ENCODE assay signal across 8 cellular contexts in the genomic region with DNA sequence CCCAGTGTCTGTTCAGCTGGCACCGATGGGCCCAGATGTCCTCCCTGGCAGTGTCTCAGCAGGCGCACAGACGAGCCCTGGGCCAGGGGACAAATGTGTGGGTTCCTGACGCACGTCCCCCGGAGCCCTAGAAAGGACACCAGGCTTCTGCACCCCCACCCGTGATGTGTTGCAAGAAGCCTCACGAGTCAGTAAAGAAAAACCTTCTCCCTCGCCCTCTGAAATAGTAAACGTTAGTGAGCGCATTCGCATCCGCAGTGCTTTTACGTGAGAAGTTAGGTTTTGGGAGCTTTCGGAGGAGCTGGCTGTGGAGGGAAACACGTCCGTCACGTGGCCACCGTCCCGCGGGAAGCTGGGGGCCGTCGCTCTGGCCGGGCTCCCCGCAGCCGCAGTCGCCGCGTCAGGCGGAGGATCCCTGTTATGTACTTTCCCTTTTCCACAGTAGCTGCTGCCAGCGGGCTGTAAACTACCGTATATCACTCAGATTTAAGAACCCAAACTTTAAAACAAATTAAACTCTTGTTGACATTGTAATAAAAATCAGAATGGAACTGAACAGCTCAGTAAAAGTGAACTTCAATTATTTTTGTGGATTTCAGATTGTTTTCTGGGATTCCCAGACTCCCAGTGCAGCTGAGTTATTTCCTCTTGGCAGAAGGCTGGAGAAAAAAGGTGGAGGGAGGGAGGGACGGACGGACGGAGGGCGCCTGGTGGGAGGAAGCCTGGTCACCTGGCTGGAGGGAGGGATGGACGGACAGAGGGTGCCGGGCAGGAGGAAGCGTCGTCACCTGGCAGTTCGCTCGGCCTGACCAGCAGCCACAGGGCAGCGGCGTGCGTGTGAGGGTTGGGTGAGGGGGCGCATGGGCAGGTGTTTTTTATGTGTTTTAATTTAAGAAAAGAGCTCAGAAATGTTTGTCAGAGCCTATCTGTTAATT.
DNase-seq lines count a peak whose midpoint lies in the region; ATAC-seq and TF ChIP-seq lines count a peak whose summit lies in the region.

No MANE protein-coding gene starts in this region.

- peak overlapping the region; percentile 88 for H3K27ac Mint-ChIP-seq in activated CD4-positive, alpha-beta T cell treated with anti-CD3 and anti-CD28 coated beads for 36 hours
- H3K27ac Mint-ChIP-seq in activated T-helper 1 cell treated with anti-CD3 and anti-CD28 coated beads, Interleukin-12 subunit alpha, Interleukin-12 subunit beta, Interleukin-2, Interleukin-4 antibody, amounts not matched to agents 30 ng/mL and 10 ng/mL and 1 ng/mL, durations not matched to agents 14 hours and 24 hours and 36 hours: peak overlapping the region; percentile 75

- peak; percentile 15 for ATAC-seq in activated CD4-positive, alpha-beta T cell treated with anti-CD3 and anti-CD28 coated beads for 36 hours
- ATAC-seq in GM18505 (IDR thresholded peaks at IDR 0.05; ENCODE audit: unreplicated experiment) (no peak), GM18868 (IDR thresholded peaks at IDR 0.05; ENCODE audit: unreplicated experiment) (no peak)

- no peaks in the 10 kb centered on the region for H3K9me3 Mint-ChIP-seq in activated CD4-positive, alpha-beta T cell treated with anti-CD3 and anti-CD28 coated beads for 36 hours (ENCODE audit: low read depth)
- H3K9me3 Mint-ChIP-seq in activated T-helper 1 cell treated with anti-CD3 and anti-CD28 coated beads, Interleukin-12 subunit alpha, Interleukin-12 subunit beta, Interleukin-2, Interleukin-4 antibody, amounts not matched to agents 30 ng/mL and 10 ng/mL and 1 ng/mL, durations not matched to agents 14 hours and 24 hours and 36 hours: peaks cover 4% of the 10 kb centered on the region

- peak; percentile 56 for DNase-seq in activated CD4-positive, alpha-beta T cell treated with anti-CD3 and anti-CD28 coated beads for 36 hours
- DNase-seq in activated CD4-positive, alpha-beta T cell treated with anti-CD3 and anti-CD28 coated beads for 4 hours: no peak
- no peak for DNase-seq in activated T-helper 1 cell treated with anti-CD3 and anti-CD28 coated beads, Interleukin-12 subunit alpha, Interleukin-12 subunit beta, Interleukin-2, Interleukin-4 antibody, amounts not matched to agents 30 ng/mL and 10 ng/mL and 1 ng/mL, durations not matched to agents 14 hours and 24 hours and 36 hours (ENCODE audit: low spot score)
- peak; percentile 77 for DNase-seq in globus pallidus (ENCODE audit: low spot score)
- DNase-seq in occipital lobe (lab: John Stamatoyannopoulos, UW): peak; percentile 38
- DNase-seq in KBM-7: no peak

- no peak for TF ChIP-seq POLR2A in GM18505 (IDR thresholded peaks at IDR 0.05; ENCODE audit: borderline replicate concordance, extremely low read depth, insufficient read depth, insufficient read length)

- peaks cover 54% of the 10 kb centered on the region for H3K4me1 Mint-ChIP-seq in activated CD4-positive, alpha-beta T cell treated with anti-CD3 and anti-CD28 coated beads for 36 hours
- H3K4me1 Mint-ChIP-seq in activated T-helper 1 cell treated with anti-CD3 and anti-CD28 coated beads, Interleukin-12 subunit alpha, Interleukin-12 subunit beta, Interleukin-2, Interleukin-4 antibody, amounts not matched to agents 30 ng/mL and 10 ng/mL and 1 ng/mL, durations not matched to agents 14 hours and 24 hours and 36 hours (ENCODE audit: low read depth): peaks cover 46% of the 10 kb centered on the region

- POLR2A ChIA-PET in activated CD4-positive, alpha-beta T cell treated with anti-CD3 and anti-CD28 coated beads for 36 hours (lab: Charles Lee): interaction anchor here (0.6 to 2.8 kb wide), 3 partner anchors 9 to 25 kb away, joined by 3 to 14 read pairs (median 3); no protein-coding TSS in a partner anchor

- peak overlapping the region; percentile 60 for H3K4me3 Mint-ChIP-seq in activated CD4-positive, alpha-beta T cell treated with anti-CD3 and anti-CD28 coated beads for 36 hours
- H3K4me3 Mint-ChIP-seq in activated T-helper 1 cell treated with anti-CD3 and anti-CD28 coated beads, Interleukin-12 subunit alpha, Interleukin-12 subunit beta, Interleukin-2, Interleukin-4 antibody, amounts not matched to agents 30 ng/mL and 10 ng/mL and 1 ng/mL, durations not matched to agents 14 hours and 24 hours and 36 hours: peak overlapping the region; percentile 54

- CTCF ChIA-PET in activated CD4-positive, alpha-beta T cell treated with anti-CD3 and anti-CD28 coated beads for 36 hours (lab: Charles Lee): interaction anchor here (0.7 to 2.1 kb wide), 7 partner anchors 9 to 129 kb away, joined by 3 to 10 read pairs (median 4); no protein-coding TSS in a partner anchor

- H3K36me3 Mint-ChIP-seq in activated CD4-positive, alpha-beta T cell treated with anti-CD3 and anti-CD28 coated beads for 36 hours (ENCODE audit: low read depth): peaks cover 39% of the 10 kb centered on the region
- peaks cover 25% of the 10 kb centered on the region for H3K36me3 Mint-ChIP-seq in activated T-helper 1 cell treated with anti-CD3 and anti-CD28 coated beads, Interleukin-12 subunit alpha, Interleukin-12 subunit beta, Interleukin-2, Interleukin-4 antibody, amounts not matched to agents 30 ng/mL and 10 ng/mL and 1 ng/mL, durations not matched to agents 14 hours and 24 hours and 36 hours (ENCODE audit: low read depth)

- no peaks in the 10 kb centered on the region for H3K27me3 Mint-ChIP-seq in activated CD4-positive, alpha-beta T cell treated with anti-CD3 and anti-CD28 coated beads for 36 hours
- H3K27me3 Mint-ChIP-seq in activated T-helper 1 cell treated with anti-CD3 and anti-CD28 coated beads, Interleukin-12 subunit alpha, Interleukin-12 subunit beta, Interleukin-2, Interleukin-4 antibody, amounts not matched to agents 30 ng/mL and 10 ng/mL and 1 ng/mL, durations not matched to agents 14 hours and 24 hours and 36 hours (ENCODE audit: insufficient read depth): no peaks in the 10 kb centered on the region

- intact Hi-C loops in activated CD4-positive, alpha-beta T cell treated with anti-CD3 and anti-CD28 coated beads for 36 hours (cut with DNase I, micrococcal nuclease): loop anchor here (1.0 to 2.0 kb wide), 3 partner anchors 8 to 16 kb away; no protein-coding TSS in a partner anchor
- intact Hi-C loops in activated T-helper 1 cell treated with anti-CD3 and anti-CD28 coated beads, Interleukin-12 subunit alpha, Interleukin-12 subunit beta, Interleukin-2, Interleukin-4 antibody, amounts not matched to agents 30 ng/mL and 10 ng/mL and 1 ng/mL, durations not matched to agents 14 hours and 24 hours and 36 hours (cut with micrococcal nuclease): loop anchor here (1.0 to 2.0 kb wide), 2 partner anchors 9 to 15 kb away; no protein-coding TSS in a partner anchor

- in situ Hi-C loops in KBM-7 (cut with MboI; ENCODE audit: low pct_unique_long_range_greater_than_20kb, low sequenced_read_pairs): no loop called here

Comparison
In these comparisons a context has a peak if more than half of its experiments do, and no peak if none do; other contexts are left out.
1. DNase-seq: peak in activated CD4-positive, alpha-beta T cell treated with anti-CD3 and anti-CD28 coated beads for 36 hours (single experiment), globus pallidus (single experiment) and occipital lobe (single experiment); none in activated CD4-positive, alpha-beta T cell treated with anti-CD3 and anti-CD28 coated beads for 4 hours (0 of 2), activated T-helper 1 cell treated with anti-CD3 and anti-CD28 coated beads, Interleukin-12 subunit alpha, Interleukin-12 subunit beta, Interleukin-2, Interleukin-4 antibody, amounts not matched to agents 30 ng/mL and 10 ng/mL and 1 ng/mL, durations not matched to agents 14 hours and 24 hours and 36 hours (single experiment) and KBM-7 (single experiment).